2 cellular contexts compared by ENCODE assay signal in genomic region chr1:32150847-32151246, GRCh38.
TF ChIP-seq lines count a peak whose summit lies in the region.

No MANE protein-coding gene starts in this region.

TF ChIP-seq in SK-N-SH, 30 proteins besides CTCF, POLR2A, EP300 and RAD21:
- peak; percentile 23; the same call in 1 of the 2 replicates for TF ChIP-seq PBX3 (IDR thresholded peaks at IDR 0.05)
- no peak for TF ChIP-seq TCF12 (IDR thresholded peaks at IDR 0.05)
- no peak for TF ChIP-seq REST (IDR thresholded peaks at IDR 0.05; ENCODE audit: low read depth, low read length)
- no peak for TF ChIP-seq FOSL2 (IDR thresholded peaks at IDR 0.05; ENCODE audit: borderline replicate concordance, low read depth)
- no peak for TF ChIP-seq GATA2 (CRISPR knock-in tag; IDR thresholded peaks at IDR 0.05)

TF ChIP-seq in GM12891, 5 proteins besides CTCF, POLR2A, EP300 and RAD21:
- TF ChIP-seq SPI1 (IDR thresholded peaks at IDR 0.05; ENCODE audit: low read depth, low read length) (no peak), TAF1 (IDR thresholded peaks at IDR 0.05; ENCODE audit: low read depth, low read length) (no peak), POU2F2 (IDR thresholded peaks at IDR 0.05; ENCODE audit: low read depth, low read length) (no peak), PAX5 (IDR thresholded peaks at IDR 0.05; ENCODE audit: insufficient read depth, low read length, severe bottlenecking) (no peak), POLR2AphosphoS5 (IDR thresholded peaks at IDR 0.05; ENCODE audit: low read depth, low read length) (no peak)
